ENCODE assay signal across 28 cellular contexts in genomic region chr5:44011518-44011917, GRCh38.
"Had no signal": no experiment of that assay in that cellular context is flagged by ENCODE, and none has a peak within 500 bp of the region (broad histone marks: within the 10 kb centered on the region; RNA-seq: fewer than 3 reads in every experiment).

No MANE protein-coding gene starts in this region.

- H3K4me1 ChIP-seq: colonic mucosa, esophagus squamous epithelium, gastrocnemius medialis, heart right ventricle, left lung, lower lobe of right lung had no signal

- H3K4me3 ChIP-seq: colonic mucosa, esophagus squamous epithelium, gastrocnemius medialis, heart right ventricle, left lung, lower lobe of right lung, mucosa of descending colon had no signal

- ATAC-seq: effector memory CD8-positive, alpha-beta T cell; esophagus mucosa; gastrocnemius medialis; heart right ventricle; left cardiac atrium; left lung; left ventricle myocardium superior; lower lobe of right lung; mucosa of descending colon had no signal

- H3K4me3 Mint-ChIP-seq: dendritic cell treated with granulocyte-macrophage colony-stimulating factor and Interleukin-4, amounts not matched to agents 40 ng/mL and 50 ng/mL, for 4 days; effector memory CD8-positive, alpha-beta T cell; endodermal cell; mesothelial cell of epicardium; naive B cell had no signal

- H3K27ac ChIP-seq: colonic mucosa, epithelial cell of prostate, esophagus squamous epithelium, gastrocnemius medialis, heart right ventricle, left lung, lower lobe of right lung had no signal

- H3K36me3 Mint-ChIP-seq: mesothelial cell of epicardium, naive B cell had no signal

- H3K9me3 ChIP-seq: colonic mucosa, gastrocnemius medialis, lower lobe of right lung had no signal

- H3K36me3 ChIP-seq: colonic mucosa, esophagus squamous epithelium, gastrocnemius medialis, heart right ventricle, left lung, lower lobe of right lung had no signal

- H3K27me3 Mint-ChIP-seq: dendritic cell treated with granulocyte-macrophage colony-stimulating factor and Interleukin-4, amounts not matched to agents 40 ng/mL and 50 ng/mL, for 4 days; effector memory CD8-positive, alpha-beta T cell; naive B cell had no signal

- H3K27ac Mint-ChIP-seq: dendritic cell treated with granulocyte-macrophage colony-stimulating factor and Interleukin-4, amounts not matched to agents 40 ng/mL and 50 ng/mL, for 4 days; effector memory CD8-positive, alpha-beta T cell; endodermal cell; mesothelial cell of epicardium had no signal

- H3K4me1 Mint-ChIP-seq: mesothelial cell of epicardium, naive B cell had no signal

- H3K27me3 ChIP-seq: colonic mucosa, esophagus squamous epithelium, gastrocnemius medialis, heart right ventricle, left lung had no signal

- DNase-seq: colonic mucosa; cortex of kidney; effector CD8-positive, alpha-beta T cell; effector memory CD8-positive, alpha-beta T cell; endodermal cell; erythroblast; esophagus squamous epithelium; foreskin fibroblast; foreskin melanocyte; gastrocnemius medialis; glutamatergic neuron; head of caudate nucleus; heart right ventricle; hippocampal formation; left cardiac atrium; left lung; left ventricle myocardium superior; lower lobe of right lung; mesenchymal stem cell; mucosa of descending colon; naive B cell had no signal

- FAIRE-seq: endometrium, islet of Langerhans, keratinocyte had no signal
